Comparison of ENCODE assay signal across 8 cellular contexts in genomic region chr2:175309799-175310198, GRCh38.
DNase-seq lines count a peak whose midpoint lies in the region; ATAC-seq and TF ChIP-seq lines count a peak whose summit lies in the region.

No MANE protein-coding gene starts in this region.

- no peaks in the 10 kb centered on the region for H3K27me3 ChIP-seq in OCI-LY1 (ENCODE audit: insufficient read depth, low read length)

- TF ChIP-seq CTCF in OCI-LY1 (IDR thresholded peaks at IDR 0.05; ENCODE audit: low read length): peak; percentile 61
- TF ChIP-seq CTCF in fibroblast of the aortic adventitia (IDR thresholded peaks at IDR 0.05; ENCODE audit: insufficient read depth, low read length): peak; percentile 37

- no peak overlapping the region for H3K4me2 ChIP-seq in OCI-LY1 (ENCODE audit: low read length)

- H3K27ac ChIP-seq in OCI-LY1 (ENCODE audit: low read depth, low read length, poor library complexity, severe bottlenecking): no peak overlapping the region

- no peak for ATAC-seq in GM18873 (IDR thresholded peaks at IDR 0.05; ENCODE audit: low FRiP score, unreplicated experiment)

- H3K4me3 ChIP-seq in OCI-LY1 (ENCODE audit: low read depth, low read length, poor library complexity, severe bottlenecking) (no peak overlapping the region), fibroblast of the aortic adventitia (ENCODE audit: low read depth, low read length) (no peak overlapping the region)

- no peaks in the 10 kb centered on the region for H3K36me3 ChIP-seq in OCI-LY1 (ENCODE audit: insufficient read depth, low read length)

- H3F3A ChIP-seq in OCI-LY1 (ENCODE audit: insufficient read depth, low read length): no peaks in the 10 kb centered on the region

- no peak overlapping the region for H2AFZ ChIP-seq in OCI-LY1 (ENCODE audit: low read length)

- H3K9me2 ChIP-seq in OCI-LY1 (ENCODE audit: low read depth, low read length): no peaks in the 10 kb centered on the region

- H3K4me1 ChIP-seq in OCI-LY1 (ENCODE audit: insufficient read depth, low read length, severe bottlenecking): no peaks in the 10 kb centered on the region

- no peaks in the 10 kb centered on the region for H3K9me3 ChIP-seq in OCI-LY1 (ENCODE audit: low read length)

- H4K20me1 ChIP-seq in OCI-LY1 (ENCODE audit: insufficient read depth, low read length): no peaks in the 10 kb centered on the region

- peak; percentile 19 to 48 for DNase-seq in NCI-H524 (lab: John Stamatoyannopoulos, UW)
- no peak for DNase-seq in NCI-H524 treated with DMSO at 0.1 percent for 48 hours (lab: John Stamatoyannopoulos, UW)
- DNase-seq in HT1080 (ENCODE audit: low read depth): peak; percentile 10
- DNase-seq in fibroblast of the aortic adventitia (ENCODE audit: low read depth): peak; percentile 18
- no peak for DNase-seq in inferior parietal cortex (ENCODE audit: extremely low spot score)
- DNase-seq in T-helper 1 cell: no peak

- no peak overlapping the region for H3K9ac ChIP-seq in OCI-LY1 (ENCODE audit: low read length)

- no peaks in the 10 kb centered on the region for H3K79me2 ChIP-seq in OCI-LY1 (ENCODE audit: insufficient read depth, low read length)

Comparison
In these comparisons a context has a peak if more than half of its experiments do, and no peak if none do; other contexts are left out.
1. DNase-seq: peak in NCI-H524 (2 of 2), HT1080 (single experiment) and fibroblast of the aortic adventitia (single experiment); none in NCI-H524 treated with DMSO at 0.1 percent for 48 hours (single experiment), inferior parietal cortex (single experiment) and T-helper 1 cell (0 of 5).